ENCODE assay signal across 20 cellular contexts in genomic region chr12:105454688-105455087, GRCh38.
"Had no signal": no experiment of that assay in that cellular context is flagged by ENCODE, and none has a peak within 500 bp of the region (broad histone marks: within the 10 kb centered on the region; RNA-seq: fewer than 3 reads in every experiment).

No MANE protein-coding gene starts in this region.

- FAIRE-seq: frontal cortex had no signal

- DNase-seq: activated CD4-positive, alpha-beta T cell treated with anti-CD3 and anti-CD28 coated beads for 4 hours; activated CD4-positive, alpha-beta T cell treated with anti-CD3 and anti-CD28 coated beads, Interleukin-2, amount 50 U/mL, for 4 hours; activated CD4-positive, CD25-positive, alpha-beta regulatory T cell; activated effector memory CD4-positive, alpha-beta T cell treated with anti-CD3 and anti-CD28 coated beads, Interleukin-2, amount 50 U/mL, for 16 hours; activated naive CD4-positive, alpha-beta T cell treated with anti-CD3 and anti-CD28 coated beads for 36 hours; activated naive CD8-positive, alpha-beta T cell treated with anti-CD3 and anti-CD28 coated beads for 36 hours; adrenal gland; caudate nucleus; effector CD4-positive, alpha-beta T cell; left lung; nucleus accumbens; right cardiac atrium; spleen; stimulated activated naive CD4-positive, alpha-beta T cell; T-helper 1 cell; tibial artery had no signal

- H3K9me3 ChIP-seq: adrenal gland, ascending aorta, suprapubic skin, tibial artery had no signal

- ATAC-seq: left lung, right cardiac atrium had no signal

- H3K27me3 ChIP-seq: ascending aorta, left lung, suprapubic skin, tibial artery had no signal

- H3K4me3 ChIP-seq: adrenal gland, ascending aorta, left lung, lung, spleen, suprapubic skin, tibial artery had no signal

- H3K27ac ChIP-seq: adrenal gland, ascending aorta, left lung, spleen, suprapubic skin, tibial artery had no signal

- H3K4me1 ChIP-seq: adrenal gland, left lung, spleen had no signal

- H3K36me3 ChIP-seq: adrenal gland, ascending aorta, left lung, spleen, suprapubic skin, tibial artery had no signal
